24 cellular contexts compared by ENCODE assay signal in the genomic region with DNA sequence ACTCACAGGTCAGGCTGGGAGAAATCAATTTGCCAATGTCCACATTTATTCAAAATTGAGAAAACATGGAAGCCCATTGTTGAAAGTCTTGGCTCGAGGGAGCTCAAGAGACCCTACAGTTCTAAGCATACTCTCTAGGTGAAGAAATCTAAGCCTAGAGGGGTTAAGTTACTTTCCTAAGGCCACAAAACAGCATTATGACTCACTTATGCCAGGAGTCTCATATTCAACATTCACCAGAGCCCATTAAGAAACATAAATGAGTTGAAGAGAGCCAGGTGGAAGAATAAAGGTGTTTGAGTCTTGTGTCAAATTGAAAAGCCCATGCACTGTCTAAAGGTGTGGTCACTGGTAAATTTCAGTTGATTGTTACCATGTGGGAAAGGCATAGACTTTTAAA.
"Had no signal": no experiment of that assay in that cellular context is flagged by ENCODE, and none has a peak within 500 bp of the region (broad histone marks: within the 10 kb centered on the region; RNA-seq: fewer than 3 reads in every experiment).

No MANE protein-coding gene starts in this region.

- H3K27ac ChIP-seq: coronary artery, left ventricle myocardium inferior, lower lobe of right lung, pancreas, prostate gland, spleen, stomach, thoracic aorta, transverse colon had no signal

- DNase-seq: effector CD4-positive, alpha-beta T cell; erythroblast; left ventricle myocardium inferior; lower lobe of right lung; midbrain; occipital lobe; pancreas; retina; spleen; stimulated activated CD4-positive, alpha-beta T cell treated with anti-CD3 and anti-CD28 coated beads, Interleukin-15, amount 100 ng/mL, for 24 hours; stimulated activated CD4-positive, alpha-beta T cell treated with anti-CD3 and anti-CD28 coated beads, Interleukin-1b, Interleukin-23, amount 100 ng/mL, for 48 hours; stimulated activated CD4-positive, alpha-beta T cell treated with anti-CD3 and anti-CD28 coated beads, Interleukin-4, amount 100 ng/mL, for 4 hours; stimulated activated naive B cell treated with anti-CD40 and anti-IgM and Interleukin-4, amounts not matched to agents 10 μg/mL and 1 μg/mL and 100 μg/mL, for 72 hours; stomach; substantia nigra; transverse colon had no signal

- H3K27me3 ChIP-seq: pancreas, spleen, stomach, transverse colon had no signal

- FAIRE-seq: endothelial cell of umbilical vein, frontal cortex, keratinocyte, pancreas had no signal

- H3K36me3 ChIP-seq: left ventricle myocardium inferior, lower lobe of right lung, pancreas, prostate gland, spleen, stomach, thoracic aorta, transverse colon had no signal

- H3K4me3 ChIP-seq: coronary artery, left ventricle myocardium inferior, lower lobe of right lung, pancreas, prostate gland, spleen, stomach, thoracic aorta, transverse colon had no signal

- ATAC-seq: natural killer cell treated with Interleukin-12 subunit alpha and Interleukin-12 subunit beta and Interleukin-15 and Interleukin-18, amount 100 ng/mL, for 72 hours; sciatic nerve; stimulated activated naive B cell treated with anti-CD40 and anti-IgM and Interleukin-4, amounts not matched to agents 10 μg/mL and 1 μg/mL and 100 μg/mL, for 72 hours had no signal

- H3K4me1 ChIP-seq: left ventricle myocardium inferior, lower lobe of right lung, pancreas, prostate gland, spleen, stomach, transverse colon had no signal

- H3K9me3 ChIP-seq: left ventricle myocardium inferior, lower lobe of right lung, pancreas, prostate gland, spleen, stomach, thoracic aorta, transverse colon had no signal
